In the genomic region with DNA sequence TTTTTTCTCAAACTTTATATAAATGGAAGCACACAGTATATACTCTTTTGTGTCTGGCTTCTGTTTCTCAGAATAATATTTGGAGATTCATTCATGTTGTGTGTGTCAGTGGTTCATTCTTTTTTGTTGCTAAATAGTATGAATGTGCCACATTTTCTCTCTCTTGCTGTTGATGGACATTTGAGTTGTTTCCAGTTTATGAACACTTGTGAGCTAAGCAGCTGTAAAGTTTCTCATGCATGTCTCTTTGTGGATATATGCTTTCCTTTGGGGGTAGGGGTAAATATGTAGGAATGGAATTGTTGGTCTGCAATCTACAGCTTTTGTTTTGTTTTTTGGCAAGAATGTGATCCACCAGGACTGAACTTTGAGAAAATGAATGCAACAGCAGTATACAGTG, we compare ENCODE assay signal across 17 cellular contexts.
"Had no signal": no experiment of that assay in that cellular context is flagged by ENCODE, and none has a peak within 500 bp of the region (broad histone marks: within the 10 kb centered on the region; RNA-seq: fewer than 3 reads in every experiment).

No MANE protein-coding gene starts in this region.

- H3K4me3 ChIP-seq: coronary artery, right atrium auricular region, smooth muscle cell, upper lobe of left lung, uterus had no signal

- H3K36me3 ChIP-seq: neutrophil, right atrium auricular region, upper lobe of left lung, uterus had no signal

- ATAC-seq: esophagus mucosa, foreskin keratinocyte, left colon had no signal

- H3K9me3 Mint-ChIP-seq: naive B cell had no signal

- H3K27me3 ChIP-seq: foreskin keratinocyte, upper lobe of left lung, uterus had no signal

- H3K27ac ChIP-seq: coronary artery, foreskin keratinocyte, neutrophil, right atrium auricular region, upper lobe of left lung, uterus had no signal

- H3K9me3 ChIP-seq: neutrophil, right atrium auricular region, upper lobe of left lung, uterus had no signal

- H3K4me3 Mint-ChIP-seq: naive B cell had no signal

- DNase-seq: effector CD8-positive, alpha-beta T cell; foreskin keratinocyte; head of caudate nucleus; hippocampal formation; left colon; mesendoderm; naive B cell; posterior cingulate gyrus; stimulated activated CD4-positive, alpha-beta T cell treated with anti-CD3 and anti-CD28 coated beads, Interleukin-2, amount 100 ng/mL, for 48 hours; stimulated activated naive CD4-positive, alpha-beta T cell treated with Interleukin-2 at 50 U/mL for 16 hours; upper lobe of left lung; uterus had no signal

- H3K27ac Mint-ChIP-seq: naive B cell had no signal

- H3K4me1 ChIP-seq: foreskin keratinocyte, right atrium auricular region, upper lobe of left lung, uterus had no signal

- H3K4me1 Mint-ChIP-seq: naive B cell had no signal
